14 cellular contexts compared by ENCODE assay signal in genomic region chr9:84343111-84343521, GRCh38. TPM values are rescaled to one million over a fixed set of nuclear protein-coding genes. Genes with fewer than 3 reads are reported as not detected.
DNase-seq lines count a peak whose midpoint lies in the region; ATAC-seq and TF ChIP-seq lines count a peak whose summit lies in the region.
"Had no signal": no experiment of that assay in that cellular context is flagged by ENCODE, and none has a peak within 500 bp of the region (broad histone marks: within the 10 kb centered on the region; RNA-seq: fewer than 3 reads in every experiment).

No MANE protein-coding gene starts in this region.

- H3K36me3 ChIP-seq in upper lobe of right lung = no peaks in the 10 kb centered on the region

- no peak overlapping the region for H3K18ac ChIP-seq in H9 (ENCODE audit: insufficient read length, low read depth, low read length)

- no peak overlapping the region for H3K9ac ChIP-seq in H9 (ENCODE audit: extremely low read depth, insufficient read length, low read length)
- H3K9ac ChIP-seq: parathyroid adenoma had no signal

- no peak overlapping the region for H3K4me3 ChIP-seq in epithelial cell of esophagus (ENCODE audit: low read length)
- H3K4me3 ChIP-seq in upper lobe of right lung = no peak overlapping the region

- no peak overlapping the region for H2BK15ac ChIP-seq in H9 (ENCODE audit: low read depth, low read length)

- H4K20me1 ChIP-seq in H9 (ENCODE audit: control insufficient read depth, insufficient read depth, insufficient read length) = no peaks in the 10 kb centered on the region

- no peak overlapping the region for H4K91ac ChIP-seq in H9 (ENCODE audit: insufficient read length, low read depth, low read length)

- H3K23me2 ChIP-seq in H9 (ENCODE audit: insufficient read length, low read depth, low read length, poor library complexity, severe bottlenecking) = no peaks in the 10 kb centered on the region

- DNase-seq in Calu3 (peak; percentile 33), RPMI7951 (ENCODE audit: low read depth) (peak; percentile 69), epithelial cell of esophagus (ENCODE audit: low read depth) (peak; percentile 63), kidney tubule cell (ENCODE audit: low spot score) (peak; percentile 22), H9 (no peak), caudate nucleus (lab: John Stamatoyannopoulos, UW) (no peak), upper lobe of right lung (no peak)
- DNase-seq in effector CD4-positive, alpha-beta T cell = no peak
- DNase-seq: activated gamma-delta T cell treated with Interleukin-2 at 50 U/mL for 16 hours; HCEC 1CT; NK-92 treated with Interleukin-12 subunit alpha and Interleukin-12 subunit beta, amount 100 ng/mL, for 24 hours had no signal

- H3K9me3 Mint-ChIP-seq in Calu3 (ENCODE audit: low read depth, unreplicated experiment) (no peaks in the 10 kb centered on the region), H9 (no peaks in the 10 kb centered on the region)
- H3K9me3 Mint-ChIP-seq: memory B cell, WTC11 had no signal

- no peak overlapping the region for H3T11ph ChIP-seq in H9 (ENCODE audit: low read length)

- H3K4ac ChIP-seq in H9 (ENCODE audit: low read depth, low read length) = no peak overlapping the region

- WGBS in H9 (ENCODE audit: extremely low coverage, insufficient read length, low lambda C conversion rate) = no CpG with 5 or more reads among the region's 6 CpGs

- ATAC-seq in upper lobe of right lung = no peak
- ATAC-seq: WTC11 had no signal

- no peaks in the 10 kb centered on the region for H3K79me2 ChIP-seq in H9 (ENCODE audit: insufficient read depth, low read length)
- H3K79me2 ChIP-seq: parathyroid adenoma had no signal

- no peaks in the 10 kb centered on the region for H3K27me3 Mint-ChIP-seq in Calu3 (ENCODE audit: unreplicated experiment)
- H3K27me3 Mint-ChIP-seq in H9 (ENCODE audit: low read depth) = no peaks in the 10 kb centered on the region

- H3K4me1 Mint-ChIP-seq in Calu3 (ENCODE audit: low read depth, unreplicated experiment) = peaks cover 9% of the 10 kb centered on the region
- H3K4me1 Mint-ChIP-seq in H9 = peaks cover 13 to 15% of the 10 kb centered on the region in 2 experiments
- H3K4me1 Mint-ChIP-seq: memory B cell had no signal

- H3K36me3 Mint-ChIP-seq in Calu3 (ENCODE audit: insufficient read depth, unreplicated experiment) = peaks cover 11% of the 10 kb centered on the region
- H3K36me3 Mint-ChIP-seq in H9 (ENCODE audit: insufficient read depth in 1 of 3, low read depth in 3 of 3) = no peaks in the 10 kb centered on the region
- H3K36me3 Mint-ChIP-seq: memory B cell, WTC11 had no signal

- H3K79me1 ChIP-seq in H9 (ENCODE audit: insufficient read depth, low read depth, low read length, poor library complexity, severe bottlenecking) = no peaks in the 10 kb centered on the region

- TF ChIP-seq CTCF in Calu3 (IDR thresholded peaks at IDR 0.05; ENCODE audit: unreplicated experiment) (no peak), epithelial cell of esophagus (IDR thresholded peaks at IDR 0.05; ENCODE audit: insufficient read depth, low read depth, low read length, missing control alignments) (no peak), H9 (conservative IDR thresholded peaks at IDR 0.05) (no peak), upper lobe of right lung (IDR thresholded peaks at IDR 0.05) (no peak)

- intact Hi-C loops in Calu3 (cut with micrococcal nuclease; ENCODE audit: unreplicated experiment) = no loop called here
- intact Hi-C loops in upper lobe of right lung (cut with DNase I) = no loop called here

- H3K4me3 Mint-ChIP-seq in Calu3 (ENCODE audit: low read depth, unreplicated experiment) (no peak overlapping the region), H9 (no peak overlapping the region)
- H3K4me3 Mint-ChIP-seq: memory B cell, WTC11 had no signal

- H2AK5ac ChIP-seq in H9 (ENCODE audit: insufficient read length, low read length) = no peak overlapping the region

- H3K4me1 ChIP-seq in H9 (ENCODE audit: insufficient read depth, low read length) (no peaks in the 10 kb centered on the region; the same call in 1 of the 2 replicates), upper lobe of right lung (no peaks in the 10 kb centered on the region)
- H3K4me1 ChIP-seq: parathyroid adenoma had no signal

- no peak overlapping the region for H4K5ac ChIP-seq in H9 (ENCODE audit: insufficient read length, low read depth, low read length)

- no peak overlapping the region for H2BK120ac ChIP-seq in H9 (ENCODE audit: low read depth, low read length, poor library complexity, severe bottlenecking)

- CTCF ChIA-PET in Calu3 (lab: Charles Lee) = interaction anchor here (0.6 to 1.1 kb wide), 2 partner anchors 19 to 213 kb away, joined by 3 to 4 read pairs; no protein-coding TSS in a partner anchor

- H2BK5ac ChIP-seq in H9 (ENCODE audit: insufficient read length, low read length) = no peak overlapping the region

- no TSS peak for BruUV-seq in Calu3 (replicated peaks; lab: Mats Ljungman, UMichigan)

- no peak overlapping the region for H3K27ac Mint-ChIP-seq in Calu3 (ENCODE audit: unreplicated experiment)
- H3K27ac Mint-ChIP-seq in H9 = no peak overlapping the region
- H3K27ac Mint-ChIP-seq: memory B cell, WTC11 had no signal

- H2AFZ ChIP-seq in H9 (ENCODE audit: low read length) = no peak overlapping the region
- H2AFZ ChIP-seq: parathyroid adenoma had no signal

- H3K27ac ChIP-seq in H9 (ENCODE audit: insufficient read length, low read depth, low read length) = no peak overlapping the region
- H3K27ac ChIP-seq in caudate nucleus (ENCODE audit: low read depth, low read length) = no peak overlapping the region
- no peak overlapping the region for H3K27ac ChIP-seq in upper lobe of right lung
- H3K27ac ChIP-seq: parathyroid adenoma had no signal

- H4K8ac ChIP-seq in H9 (replicated peaks; ENCODE audit: insufficient read length, low read depth, low read length) = no peak overlapping the region

- H2BK12ac ChIP-seq in H9 (ENCODE audit: insufficient read length, low read depth, low read length) = no peak overlapping the region

- H3K4me2 ChIP-seq in H9 (ENCODE audit: insufficient read depth, insufficient read length, low read length) = no peak overlapping the region

- no peaks in the 10 kb centered on the region for H3K9me3 ChIP-seq in H9 (ENCODE audit: control insufficient read depth, low read depth, low read length)
- H3K9me3 ChIP-seq in upper lobe of right lung = no peaks in the 10 kb centered on the region

- no peak overlapping the region for H3K56ac ChIP-seq in H9 (ENCODE audit: insufficient read length, low read depth, low read length)

- H3K23ac ChIP-seq in H9 (ENCODE audit: insufficient read length, low read depth, low read length) = no peak overlapping the region

- H3K27me3 ChIP-seq in H9 (ENCODE audit: insufficient read depth, low read length) (no peaks in the 10 kb centered on the region), upper lobe of right lung (no peaks in the 10 kb centered on the region)

- no peak overlapping the region for H2BK20ac ChIP-seq in H9 (ENCODE audit: low read depth, low read length, poor library complexity, severe bottlenecking)

- H3K14ac ChIP-seq in H9 (ENCODE audit: insufficient read depth, low read length) = no peak overlapping the region

RNA-seq across cellular contexts. Expression of gene SLC28A3, which starts 2.6 kb away (rescaled TPM):
- 10.7 and 18.3 TPM in 2 replicates for total RNA-seq in Calu3 (2022)
- total RNA-seq in RPMI7951 (2014; rRNA removed; shearing (Covaris generic)) = under 0.01 TPM in 1 of 2 replicates, not detected in the other
- not detected in 2 replicates for total RNA-seq in H9 (2021)
- 1.6 TPM for total RNA-seq in upper lobe of right lung
- total RNA-seq: WTC11 had no signal

Comparison
In these comparisons a context has a peak if more than half of its experiments do, and no peak if none do; other contexts are left out.
1. DNase-seq: peak in Calu3 (single experiment), RPMI7951 (single experiment), epithelial cell of esophagus (single experiment) and kidney tubule cell (single experiment); none in H9 (single experiment), caudate nucleus (0 of 61), effector CD4-positive, alpha-beta T cell (single experiment) and upper lobe of right lung (single experiment).